25 cellular contexts compared by ENCODE assay signal in the genomic region with DNA sequence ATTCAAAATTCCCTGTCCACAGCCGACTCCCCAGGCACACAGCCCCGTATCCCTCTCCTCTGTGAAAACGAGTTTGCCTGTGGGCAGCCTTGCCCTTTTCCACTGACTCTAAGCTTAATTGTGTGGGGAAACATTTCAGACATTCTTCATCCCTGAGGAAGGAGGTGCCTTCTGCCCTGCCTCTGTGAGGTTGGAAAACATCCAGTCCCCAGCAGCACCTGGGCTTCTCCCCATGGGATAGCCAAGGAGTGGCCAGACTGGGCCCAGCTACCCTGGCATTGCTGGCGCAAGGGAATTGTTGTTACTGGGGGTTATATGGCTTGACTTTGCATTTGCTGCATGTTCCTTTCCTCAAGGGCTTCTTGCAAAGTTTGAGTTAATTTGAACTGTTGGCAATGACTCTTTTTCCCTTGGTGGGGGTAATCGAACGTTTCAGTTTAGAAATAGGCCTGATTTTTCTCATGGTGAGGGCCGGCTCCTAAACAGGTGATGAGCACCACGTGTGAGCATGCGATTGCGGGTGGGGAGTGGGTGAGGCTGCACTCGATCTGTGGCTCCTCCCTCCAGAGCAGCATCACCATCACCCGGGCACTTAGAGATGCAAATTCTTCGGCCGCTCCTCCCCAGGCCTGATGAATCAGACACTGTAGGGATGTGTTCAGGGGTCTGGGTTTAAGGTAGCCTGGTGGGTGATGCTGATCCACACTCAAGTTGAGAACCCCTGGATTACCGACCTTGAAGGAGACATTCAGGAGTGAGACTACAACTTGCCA. TPM values are rescaled to one million over a fixed set of nuclear protein-coding genes. Genes with fewer than 3 reads are reported as not detected.
"Had no signal": no experiment of that assay in that cellular context is flagged by ENCODE, and none has a peak within 500 bp of the region (broad histone marks: within the 10 kb centered on the region; RNA-seq: fewer than 3 reads in every experiment).

No MANE protein-coding gene starts in this region.

- H3K27me3 ChIP-seq: esophagus muscularis mucosa, gastrocnemius medialis, right lobe of liver, testis, tibial nerve, upper lobe of right lung, vagina had no signal

- H3K4me3 ChIP-seq: esophagus muscularis mucosa, gastrocnemius medialis, lung, prostate gland, right lobe of liver, skin epidermis, testis, tibial nerve, upper lobe of right lung, vagina had no signal

- H3K27ac ChIP-seq: epithelial cell of prostate, esophagus muscularis mucosa, gastrocnemius medialis, parathyroid adenoma, prostate gland, right lobe of liver, skin epidermis, testis, tibial nerve, upper lobe of right lung, vagina had no signal

- FAIRE-seq: kidney had no signal

- H3K9me3 ChIP-seq: esophagus muscularis mucosa, gastrocnemius medialis, prostate gland, right lobe of liver, testis, tibial nerve, upper lobe of right lung, vagina had no signal

- DNase-seq: effector memory CD8-positive, alpha-beta T cell; gastrocnemius medialis; glutamatergic neuron; immature natural killer cell; kidney; left cardiac atrium; left ventricle myocardium superior; mesenchymal stem cell; occipital lobe; retina; right lobe of liver; stimulated activated CD4-positive, alpha-beta T cell treated with anti-CD3 and anti-CD28 coated beads, Interleukin-2, amount 100 ng/mL, for 24 hours; stimulated activated CD4-positive, alpha-beta T cell treated with anti-CD3 and anti-CD28 coated beads, Interleukin-4, amount 100 ng/mL, for 4 hours; stimulated activated naive B cell treated with anti-CD40 and anti-IgM and Interleukin-4, amounts not matched to agents 10 μg/mL and 1 μg/mL and 100 μg/mL, for 72 hours; stimulated activated naive CD8-positive, alpha-beta T cell treated with anti-CD3 and anti-CD28 coated beads, Interleukin-15, amount 100 ng/mL, for 72 hours; testis; upper lobe of right lung had no signal

- H3K79me2 ChIP-seq: parathyroid adenoma had no signal

- H3K4me1 ChIP-seq: esophagus muscularis mucosa, gastrocnemius medialis, parathyroid adenoma, prostate gland, right lobe of liver, testis, tibial nerve, upper lobe of right lung, vagina had no signal

- H2AFZ ChIP-seq: parathyroid adenoma had no signal

- H3K9ac ChIP-seq: parathyroid adenoma had no signal

- H3K36me3 ChIP-seq: esophagus muscularis mucosa, gastrocnemius medialis, prostate gland, right lobe of liver, tibial nerve, upper lobe of right lung, vagina had no signal

RNA-seq across cellular contexts. Expression of a gene that starts 29.9 kb away (rescaled TPM):
- polyA plus RNA-seq: immature natural killer cell had no signal
